ENCODE assay signal across 8 cellular contexts in the genomic region with DNA sequence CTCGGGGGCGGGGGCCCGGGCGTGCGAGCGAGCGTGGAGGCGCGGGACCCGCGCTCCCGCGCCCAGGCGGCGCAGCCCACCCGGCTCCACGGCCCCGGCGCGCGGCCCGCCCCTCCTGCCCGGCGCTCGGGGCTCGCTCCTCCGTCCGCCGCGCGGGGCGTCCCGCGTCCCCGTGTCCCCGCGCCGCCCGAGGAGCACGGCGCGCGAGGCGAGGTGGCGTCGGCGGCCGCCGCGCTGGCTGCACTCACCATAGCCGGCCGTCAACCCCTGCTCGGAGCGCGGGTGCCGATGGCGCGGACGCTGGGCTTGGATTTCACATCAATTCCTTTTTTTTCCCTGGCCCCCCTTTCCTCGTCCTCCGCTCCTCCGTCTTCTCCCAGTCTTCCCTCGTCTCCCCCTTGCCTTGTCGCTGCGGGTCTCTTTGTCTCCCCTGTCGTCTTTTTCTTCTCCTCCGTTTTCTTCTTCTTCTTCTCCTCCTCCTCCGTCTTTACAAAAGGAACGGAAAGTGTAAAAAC.
DNase-seq lines count a peak whose midpoint lies in the region; ATAC-seq and TF ChIP-seq lines count a peak whose summit lies in the region.

No MANE protein-coding gene starts in this region.

- ATAC-seq in HG03342 (IDR thresholded peaks at IDR 0.05; ENCODE audit: unreplicated experiment): no peak
- ATAC-seq in HG02938 (IDR thresholded peaks at IDR 0.05; ENCODE audit: unreplicated experiment): no peak
- ATAC-seq in HG02970 (IDR thresholded peaks at IDR 0.05; ENCODE audit: low FRiP score, unreplicated experiment): no peak

- peak overlapping the region; percentile 97 for H3K4me3 Mint-ChIP-seq in T-helper 2 cell treated with Interferon-gamma antibody and Interleukin-4, amounts not matched to agents 5 μg/mL and 100 μg/mL, for 36 hours

- peaks cover 24% of the 10 kb centered on the region for H3K4me1 Mint-ChIP-seq in T-helper 2 cell treated with Interferon-gamma antibody and Interleukin-4, amounts not matched to agents 5 μg/mL and 100 μg/mL, for 36 hours (ENCODE audit: low read depth)

- no peak overlapping the region for H3K9ac ChIP-seq in parathyroid adenoma

- no peaks in the 10 kb centered on the region for H3K36me3 ChIP-seq in parathyroid adenoma (ENCODE audit: control insufficient read depth, insufficient read depth, low read length)

- H2AFZ ChIP-seq in parathyroid adenoma: peak overlapping the region; percentile 88

- H3K27me3 ChIP-seq in parathyroid adenoma (ENCODE audit: control insufficient read depth, insufficient read depth, low read length): no peaks in the 10 kb centered on the region

- no peaks in the 10 kb centered on the region for H3K9me3 ChIP-seq in parathyroid adenoma (ENCODE audit: control insufficient read depth, low read length)

- H3K27me3 Mint-ChIP-seq in T-helper 2 cell treated with Interferon-gamma antibody and Interleukin-4, amounts not matched to agents 5 μg/mL and 100 μg/mL, for 36 hours (ENCODE audit: low read depth): peaks cover 85% of the 10 kb centered on the region

- H3K4me2 ChIP-seq in parathyroid adenoma (ENCODE audit: low read length): peak overlapping the region; percentile 70

- DNase-seq in NCI-H2171 treated with DMSO at 0.1 percent for 48 hours (lab: John Stamatoyannopoulos, UW) (peak; percentile 26), NCI-H2171 (lab: John Stamatoyannopoulos, UW) (no peak), fibroblast of pulmonary artery (ENCODE audit: low read depth) (peak; percentile 21)
- DNase-seq in T-helper 2 cell treated with Interferon-gamma antibody and Interleukin-4, amounts not matched to agents 5 μg/mL and 100 μg/mL, for 36 hours (ENCODE audit: low spot score): no peak

- H3K4me3 ChIP-seq in fibroblast of pulmonary artery (replicated peaks; ENCODE audit: low read depth, low read length) (peak overlapping the region; percentile 63), parathyroid adenoma (ENCODE audit: low read depth, low read length) (peak overlapping the region; percentile 52)

- no peaks in the 10 kb centered on the region for H3K79me2 ChIP-seq in parathyroid adenoma

- peaks cover 2% of the 10 kb centered on the region for H3K36me3 Mint-ChIP-seq in T-helper 2 cell treated with Interferon-gamma antibody and Interleukin-4, amounts not matched to agents 5 μg/mL and 100 μg/mL, for 36 hours (ENCODE audit: low read depth)

- no peaks in the 10 kb centered on the region for H3K4me1 ChIP-seq in parathyroid adenoma

- peak overlapping the region; percentile 78 for H3K27ac Mint-ChIP-seq in T-helper 2 cell treated with Interferon-gamma antibody and Interleukin-4, amounts not matched to agents 5 μg/mL and 100 μg/mL, for 36 hours

- H3K27ac ChIP-seq in parathyroid adenoma: no peak overlapping the region

- no peaks in the 10 kb centered on the region for H3K9me3 Mint-ChIP-seq in T-helper 2 cell treated with Interferon-gamma antibody and Interleukin-4, amounts not matched to agents 5 μg/mL and 100 μg/mL, for 36 hours

- TF ChIP-seq CTCF in fibroblast of pulmonary artery (IDR thresholded peaks at IDR 0.05; ENCODE audit: low read length, missing control alignments) (no peak), parathyroid adenoma (IDR thresholded peaks at IDR 0.05) (no peak)

Comparison
In these comparisons a context has a peak if more than half of its experiments do, and no peak if none do; other contexts are left out.
1. DNase-seq: peak in NCI-H2171 treated with DMSO at 0.1 percent for 48 hours (single experiment) and fibroblast of pulmonary artery (single experiment); none in NCI-H2171 (single experiment) and T-helper 2 cell treated with Interferon-gamma antibody and Interleukin-4, amounts not matched to agents 5 μg/mL and 100 μg/mL, for 36 hours (single experiment).